14 cellular contexts compared by ENCODE assay signal in the genomic region with DNA sequence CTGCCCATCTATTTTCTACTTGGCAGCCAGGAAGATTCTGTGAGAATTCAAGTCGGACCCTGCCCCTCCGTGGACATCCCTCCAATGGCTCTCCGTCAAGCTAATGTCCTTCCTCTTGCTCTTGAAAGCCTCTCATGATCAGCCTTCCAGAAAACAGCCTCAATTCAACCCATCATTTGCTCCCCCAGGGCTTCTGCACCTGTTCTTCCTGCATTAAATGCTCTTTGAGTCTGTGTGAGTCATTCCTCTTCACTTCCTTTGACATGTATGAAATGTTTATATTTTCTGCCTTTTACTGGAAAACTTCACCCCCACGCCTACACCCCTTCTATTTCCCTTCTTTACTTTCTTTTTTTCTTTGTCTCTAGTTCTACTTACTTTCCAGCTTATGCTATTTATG.
"Had no signal": no experiment of that assay in that cellular context is flagged by ENCODE, and none has a peak within 500 bp of the region (broad histone marks: within the 10 kb centered on the region; RNA-seq: fewer than 3 reads in every experiment).

No MANE protein-coding gene starts in this region.

- H3K4me1 Mint-ChIP-seq: immature natural killer cell; naive thymus-derived CD4-positive, alpha-beta T cell; WTC11 had no signal

- H3K4me3 ChIP-seq: adrenal gland, smooth muscle cell, tibial artery, uterus had no signal

- H3K27ac ChIP-seq: adrenal gland, tibial artery, uterus had no signal

- H3K36me3 ChIP-seq: adrenal gland, tibial artery, uterus had no signal

- H3K27me3 Mint-ChIP-seq: activated CD4-positive, alpha-beta T cell treated with anti-CD3 and anti-CD28 coated beads, Interleukin-2, amount 10 ng/mL, durations not matched to agents 24 days and 14 days; dendritic cell treated with granulocyte-macrophage colony-stimulating factor and Interleukin-4, amounts not matched to agents 40 ng/mL and 50 ng/mL, for 4 days; naive thymus-derived CD4-positive, alpha-beta T cell had no signal

- H3K36me3 Mint-ChIP-seq: naive thymus-derived CD4-positive, alpha-beta T cell; WTC11 had no signal

- H3K4me3 Mint-ChIP-seq: activated CD4-positive, alpha-beta T cell treated with anti-CD3 and anti-CD28 coated beads, Interleukin-2, amount 10 ng/mL, durations not matched to agents 24 days and 14 days; dendritic cell treated with granulocyte-macrophage colony-stimulating factor and Interleukin-4, amounts not matched to agents 40 ng/mL and 50 ng/mL, for 4 days; immature natural killer cell; naive thymus-derived CD4-positive, alpha-beta T cell; WTC11 had no signal

- H3K27me3 ChIP-seq: adrenal gland, tibial artery, uterus had no signal

- H3K27ac Mint-ChIP-seq: activated CD4-positive, alpha-beta T cell treated with anti-CD3 and anti-CD28 coated beads, Interleukin-2, amount 10 ng/mL, durations not matched to agents 24 days and 14 days; dendritic cell treated with granulocyte-macrophage colony-stimulating factor and Interleukin-4, amounts not matched to agents 40 ng/mL and 50 ng/mL, for 4 days; immature natural killer cell; naive thymus-derived CD4-positive, alpha-beta T cell; WTC11 had no signal

- H3K9me3 ChIP-seq: adrenal gland, tibial artery, uterus had no signal

- H3K4me1 ChIP-seq: adrenal gland, tibial artery, uterus had no signal

- DNase-seq: activated CD4-positive, alpha-beta T cell treated with anti-CD3 and anti-CD28 coated beads, Interleukin-2, amount 10 ng/mL, durations not matched to agents 24 days and 14 days; activated naive CD4-positive, alpha-beta T cell treated with anti-CD3 and anti-CD28 coated beads, Interleukin-2, amount 50 U/mL, for 16 hours; adrenal gland; cerebellar nuclear complex; erythroblast; immature natural killer cell; mammary epithelial cell; naive thymus-derived CD4-positive, alpha-beta T cell; right cardiac atrium; tibial artery; uterus had no signal

- H3K4me2 ChIP-seq: smooth muscle cell had no signal
